Comparison of ENCODE assay signal across 18 cellular contexts in genomic region chr11:109264128-109264527, GRCh38.
A peak's percentile ranks its signal among the peaks of the same experiment; 100 is the strongest.
DNase-seq lines count a peak whose midpoint lies in the region.
"Had no signal": no experiment of that assay in that cellular context is flagged by ENCODE, and none has a peak within 500 bp of the region (broad histone marks: within the 10 kb centered on the region; RNA-seq: fewer than 3 reads in every experiment).

No MANE protein-coding gene starts in this region.

- peak in 2 of 3 experiments; percentile 21 to 58 for DNase-seq in NCI-H1417 (lab: John Stamatoyannopoulos, UW)
- no peak for DNase-seq in NCI-H1417 treated with DMSO at 0.1 percent for 48 hours (lab: John Stamatoyannopoulos, UW)
- DNase-seq in NCI-H128 (lab: John Stamatoyannopoulos, UW; ENCODE audit: unreplicated experiment) = peak; percentile 26
- DNase-seq in NCI-H510A treated with DMSO at 0.1 percent for 48 hours (lab: John Stamatoyannopoulos, UW) = peak; percentile 73
- peak; percentile 7 for DNase-seq in renal cortical epithelial cell (ENCODE audit: low read depth)
- no peak for DNase-seq in superior temporal gyrus (ENCODE audit: extremely low spot score)
- DNase-seq in kidney tubule cell (ENCODE audit: low spot score) = no peak
- DNase-seq: AML-193; C1 segment of cervical spinal cord; CD8-positive, alpha-beta T cell; Karpas-422; NCI-H2107; NCI-H2227 treated with DMSO at 0.1 percent for 48 hours; NCI-H526; NK-92 treated with Interleukin-12 subunit alpha and Interleukin-12 subunit beta, amount 100 ng/mL, for 24 hours; SHP77 treated with DMSO at 0.1 percent for 48 hours; SW 1271; T-helper 17 cell had no signal

Comparison
In these comparisons a context has a peak if more than half of its experiments do, and no peak if none do; other contexts are left out.
1. DNase-seq: peak in NCI-H1417 (2 of 3), NCI-H128 (single experiment), NCI-H510A treated with DMSO at 0.1 percent for 48 hours (single experiment) and renal cortical epithelial cell (single experiment); none in NCI-H1417 treated with DMSO at 0.1 percent for 48 hours (single experiment), superior temporal gyrus (single experiment) and kidney tubule cell (single experiment).